ENCODE assay signal across 18 cellular contexts in the genomic region with DNA sequence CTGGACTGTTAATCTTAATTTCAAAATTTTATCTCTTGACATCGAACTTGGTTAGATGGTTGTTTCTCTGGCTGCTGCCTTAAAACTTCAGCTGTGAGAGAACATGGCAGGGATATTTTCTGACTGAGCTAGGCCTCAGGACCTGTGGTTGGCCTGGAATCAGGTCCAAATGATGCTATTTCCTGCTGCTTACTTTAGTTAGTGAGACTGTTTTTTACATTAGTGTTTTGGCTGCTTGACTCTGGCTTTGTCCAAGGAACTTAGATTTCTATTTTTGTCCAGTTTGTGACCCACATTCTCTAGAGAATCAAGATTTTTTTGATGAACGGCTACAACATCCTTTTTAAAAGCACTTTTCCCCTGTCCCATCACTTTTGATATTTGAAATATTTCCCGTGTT.
A peak's percentile ranks its signal among the peaks of the same experiment; 100 is the strongest.
DNase-seq lines count a peak whose midpoint lies in the region; ATAC-seq and TF ChIP-seq lines count a peak whose summit lies in the region.
"Had no signal": no experiment of that assay in that cellular context is flagged by ENCODE, and none has a peak within 500 bp of the region (broad histone marks: within the 10 kb centered on the region; RNA-seq: fewer than 3 reads in every experiment).

No MANE protein-coding gene starts in this region.

- H3K4me1 Mint-ChIP-seq in effector memory CD8-positive, alpha-beta T cell (ENCODE audit: low read depth in 2 of 2), result no peaks in the 10 kb centered on the region
- H3K4me1 Mint-ChIP-seq: activated CD4-positive, alpha-beta T cell treated with anti-CD3 and anti-CD28 coated beads for 36 hours; T-cell had no signal

- peaks cover 9 to 30% of the 10 kb centered on the region in 2 donors for H3K9me3 Mint-ChIP-seq in effector memory CD8-positive, alpha-beta T cell

- TF ChIP-seq CTCF in BJ (IDR thresholded peaks at IDR 0.05; ENCODE audit: insufficient read depth, low read depth, low read length) (no peak), fibroblast of mammary gland (conservative IDR thresholded peaks at IDR 0.05; ENCODE audit: control insufficient read depth, insufficient read depth, low read depth, low read length) (no peak), osteoblast (IDR thresholded peaks at IDR 0.05; ENCODE audit: extremely low read depth, low read depth, low read length) (no peak)

- H3K4me1 ChIP-seq in osteoblast (ENCODE audit: insufficient read depth, low read length), result no peaks in the 10 kb centered on the region

- peaks cover 2% of the 10 kb centered on the region for H3K9me3 ChIP-seq in osteoblast (ENCODE audit: low read depth, low read length)

- no peak overlapping the region for H3K4me2 ChIP-seq in osteoblast (ENCODE audit: insufficient read depth, low read length)

- H3K36me3 Mint-ChIP-seq in effector memory CD8-positive, alpha-beta T cell (ENCODE audit: insufficient read depth), result no peaks in the 10 kb centered on the region
- H3K36me3 Mint-ChIP-seq: T-cell had no signal

- H3K79me2 ChIP-seq in osteoblast (ENCODE audit: insufficient read depth, low read length), result no peaks in the 10 kb centered on the region

- no peaks in the 10 kb centered on the region for H3K27me3 Mint-ChIP-seq in effector memory CD8-positive, alpha-beta T cell
- H3K27me3 Mint-ChIP-seq: activated CD4-positive, alpha-beta T cell treated with anti-CD3 and anti-CD28 coated beads for 36 hours; activated T-cell treated with anti-CD3 and anti-CD28 coated beads, Interleukin-2, amount 50 U/mL, for 24 hours; T-cell had no signal

- no peak overlapping the region for H3K4me3 ChIP-seq in BJ (ENCODE audit: low read depth, low read length)
- H3K4me3 ChIP-seq in fibroblast of mammary gland (ENCODE audit: control insufficient read depth, low read depth, low read length), result no peak overlapping the region
- H3K4me3 ChIP-seq in osteoblast (ENCODE audit: insufficient read depth, low read length), result no peak overlapping the region
- H3K4me3 ChIP-seq: lung had no signal

- H3K4me3 Mint-ChIP-seq in effector memory CD8-positive, alpha-beta T cell, result no peak overlapping the region
- H3K4me3 Mint-ChIP-seq: activated CD4-positive, alpha-beta T cell treated with anti-CD3 and anti-CD28 coated beads for 36 hours; activated T-cell treated with anti-CD3 and anti-CD28 coated beads, Interleukin-2, amount 50 U/mL, for 24 hours; T-cell had no signal

- H3K36me3 ChIP-seq in BJ (ENCODE audit: control insufficient read depth, insufficient read depth, low read length), result no peaks in the 10 kb centered on the region
- no peaks in the 10 kb centered on the region for H3K36me3 ChIP-seq in osteoblast (ENCODE audit: insufficient read depth, low read length)

- CTCF ChIA-PET in BJ (lab: Yijun Ruan, JAX), result no interaction called here

- peak overlapping the region; percentile 49 for H2AFZ ChIP-seq in osteoblast (ENCODE audit: low read length)

- H3K27ac Mint-ChIP-seq in effector memory CD8-positive, alpha-beta T cell, result no peak overlapping the region
- H3K27ac Mint-ChIP-seq: activated CD4-positive, alpha-beta T cell treated with anti-CD3 and anti-CD28 coated beads for 36 hours; activated T-cell treated with anti-CD3 and anti-CD28 coated beads, Interleukin-2, amount 50 U/mL, for 24 hours; T-cell had no signal

- H3K27ac ChIP-seq in osteoblast (ENCODE audit: low read depth, low read length), result no peak overlapping the region

- ATAC-seq in effector memory CD8-positive, alpha-beta T cell (replicated peaks), result no peak
- ATAC-seq in GM21515 (IDR thresholded peaks at IDR 0.05; ENCODE audit: unreplicated experiment), result no peak
- ATAC-seq: activated CD4-positive, alpha-beta T cell treated with anti-CD3 and anti-CD28 coated beads for 36 hours; HepG2; T-cell had no signal

- POLR2A ChIA-PET in BJ (lab: Charles Lee), result no interaction called here

- H3K27me3 ChIP-seq in BJ (ENCODE audit: control insufficient read depth, insufficient read depth, low read length) (no peaks in the 10 kb centered on the region), osteoblast (ENCODE audit: insufficient read depth, low read length) (no peaks in the 10 kb centered on the region)

- H4K20me1 ChIP-seq in osteoblast (ENCODE audit: insufficient read depth, low read length), result no peaks in the 10 kb centered on the region

- DNase-seq in BJ (ENCODE audit: low read depth), result peak; percentile 71
- DNase-seq in NCI-H226, result peak; percentile 73
- DNase-seq in fibroblast of mammary gland (ENCODE audit: low read depth), result peak; percentile 75
- DNase-seq in osteoblast (ENCODE audit: insufficient read length, low spot score, missing footprints), result no peak
- DNase-seq in effector memory CD8-positive, alpha-beta T cell, result no peak
- no peak for DNase-seq in activated CD4-positive, CD25-positive, alpha-beta regulatory T cell (lab: John Stamatoyannopoulos, UW)
- no peak for DNase-seq in GM19240 (ENCODE audit: insufficient read length, low spot score)
- DNase-seq: activated CD4-positive, alpha-beta T cell treated with anti-CD3 and anti-CD28 coated beads for 36 hours; activated T-cell treated with anti-CD3 and anti-CD28 coated beads, Interleukin-2, amount 50 U/mL, for 24 hours; amygdala; DND-41; NCI-H1417; NCI-H510A; nucleus accumbens; T-cell had no signal

Comparison
In these comparisons a context has a peak if more than half of its experiments do, and no peak if none do; other contexts are left out.
1. DNase-seq: peak in BJ (single experiment), NCI-H226 (single experiment) and fibroblast of mammary gland (single experiment); none in osteoblast (single experiment), effector memory CD8-positive, alpha-beta T cell (0 of 3), activated CD4-positive, CD25-positive, alpha-beta regulatory T cell (0 of 4) and GM19240 (single experiment).